ENCODE assay signal across 8 cellular contexts in the genomic region with DNA sequence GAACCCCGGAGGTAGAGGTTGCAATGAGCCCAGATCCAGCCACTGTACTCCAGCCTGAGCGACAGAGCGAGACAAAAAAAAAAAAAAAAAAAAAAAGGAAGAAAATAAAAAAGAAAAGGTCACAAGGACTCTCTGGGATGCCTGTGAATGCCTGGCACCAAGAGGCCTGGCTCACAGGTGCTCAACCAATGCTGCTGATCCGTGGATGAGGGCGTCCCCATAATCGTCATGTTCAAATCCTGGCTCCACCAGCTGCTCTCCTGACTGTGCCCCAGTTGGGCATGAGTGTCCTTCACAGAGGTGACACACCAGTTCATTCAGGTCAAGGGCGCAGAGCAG. TPM values are rescaled to one million over a fixed set of nuclear protein-coding genes. Genes with fewer than 3 reads are reported as not detected.
DNase-seq lines count a peak whose midpoint lies in the region; ATAC-seq and TF ChIP-seq lines count a peak whose summit lies in the region.

No MANE protein-coding gene starts in this region.

- peaks cover 5 to 21% (median 12%) of the 10 kb centered on the region in 5 donors for H3K27me3 Mint-ChIP-seq in naive thymus-derived CD4-positive, alpha-beta T cell

- H3K4me1 Mint-ChIP-seq in naive thymus-derived CD4-positive, alpha-beta T cell = peaks cover 9 to 26% (median 12%) of the 10 kb centered on the region in 7 donors

- peak overlapping the region; percentile 50 to 84 (median 76) for H3K4me3 Mint-ChIP-seq in naive thymus-derived CD4-positive, alpha-beta T cell

- peak overlapping the region; percentile 57 for H3K27ac ChIP-seq in AG04450 (ENCODE audit: low read depth, low read length)
- peak overlapping the region; percentile 88 for H3K27ac ChIP-seq in HUES48 (ENCODE audit: low read depth, low read length)
- H3K27ac ChIP-seq in brain microvascular endothelial cell = no peak overlapping the region
- no peak overlapping the region for H3K27ac ChIP-seq in naive thymus-derived CD4-positive, alpha-beta T cell (ENCODE audit: low read depth, low read length)

- H3K27ac Mint-ChIP-seq in naive thymus-derived CD4-positive, alpha-beta T cell = peak overlapping the region in 1 of 9 donors; percentile 9

- TF ChIP-seq CTCF in AG04450 (IDR thresholded peaks at IDR 0.05; ENCODE audit: low read depth, low read length) (no peak), brain microvascular endothelial cell (IDR thresholded peaks at IDR 0.05; ENCODE audit: low read depth, low read length, missing control alignments) (no peak)

- H3K36me3 Mint-ChIP-seq in naive thymus-derived CD4-positive, alpha-beta T cell = peaks cover 0 to 6% (median 4%) of the 10 kb centered on the region in 5 donors

- DNase-seq in AG04450 (ENCODE audit: low read depth, low spot score) = no peak
- DNase-seq in brain microvascular endothelial cell = no peak
- no peak for DNase-seq in naive thymus-derived CD4-positive, alpha-beta T cell
- DNase-seq in H4 (ENCODE audit: low spot score) = no peak
- DNase-seq in HUDEP-2 (lab: John Stamatoyannopoulos, UW; ENCODE audit: unreplicated experiment in 76 of 76) = no peak
- DNase-seq in NCI-H446 treated with DMSO at 0.1 percent for 48 hours (lab: John Stamatoyannopoulos, UW) = no peak

- H3K4me1 ChIP-seq in HUES48 (ENCODE audit: control insufficient read depth, insufficient read depth, low read length) = peaks cover 2% of the 10 kb centered on the region; the same call in 1 of the 2 replicates
- H3K4me1 ChIP-seq in naive thymus-derived CD4-positive, alpha-beta T cell (ENCODE audit: control insufficient read depth in 2 of 2, insufficient read depth in 2 of 2, low read length in 2 of 2) = peaks cover 3 to 10% of the 10 kb centered on the region in 2 donors

- no peak overlapping the region for H3K9ac ChIP-seq in HUES48 (ENCODE audit: low read depth, low read length)

- no peaks in the 10 kb centered on the region for H3K27me3 ChIP-seq in AG04450 (ENCODE audit: control insufficient read depth, insufficient read depth, low read length)
- peaks cover 5% of the 10 kb centered on the region; the same call in 1 of the 2 replicates for H3K27me3 ChIP-seq in HUES48 (ENCODE audit: control insufficient read depth, insufficient read depth, low read length)
- no peaks in the 10 kb centered on the region for H3K27me3 ChIP-seq in brain microvascular endothelial cell (replicated peaks)
- peaks cover 0 to 8% of the 10 kb centered on the region in 2 donors for H3K27me3 ChIP-seq in naive thymus-derived CD4-positive, alpha-beta T cell (ENCODE audit: control insufficient read depth in 2 of 2, insufficient read depth in 2 of 2, low read length in 2 of 2)

- CTCF ChIA-PET in AG04450 (lab: Charles Lee) = interaction anchor here (0.7 to 2.4 kb wide), 5 partner anchors 8 to 86 kb away, joined by 3 to 7 read pairs (median 4); no protein-coding TSS in a partner anchor
- CTCF ChIA-PET in naive thymus-derived CD4-positive, alpha-beta T cell (lab: Charles Lee) = no interaction called here

- in situ Hi-C loops in brain microvascular endothelial cell (cut with HindIII; ENCODE audit: low pct_ligation_motif_present, low sequenced_read_pairs) = no loop called here

- H3K9me3 ChIP-seq in AG04450 (ENCODE audit: control insufficient read depth, insufficient read depth, low read length) (no peaks in the 10 kb centered on the region; the same call in 1 of the 2 replicates), HUES48 (ENCODE audit: control insufficient read depth, insufficient read depth, low read length) (no peaks in the 10 kb centered on the region)
- H3K9me3 ChIP-seq in naive thymus-derived CD4-positive, alpha-beta T cell (ENCODE audit: control insufficient read depth in 2 of 3, low read length in 3 of 3) = no peaks in the 10 kb centered on the region

- POLR2A ChIA-PET in AG04450 (lab: Yijun Ruan, JAX) = no interaction called here
- POLR2A ChIA-PET in naive thymus-derived CD4-positive, alpha-beta T cell (lab: Charles Lee) = no interaction called here

- H3K36me3 ChIP-seq in HUES48 (ENCODE audit: control insufficient read depth, insufficient read depth, low read length) (peaks cover 2% of the 10 kb centered on the region), brain microvascular endothelial cell (replicated peaks) (peaks cover 6% of the 10 kb centered on the region)
- peaks cover 0 to 2% (median 0%) of the 10 kb centered on the region in 3 experiments for H3K36me3 ChIP-seq in naive thymus-derived CD4-positive, alpha-beta T cell (ENCODE audit: control insufficient read depth in 2 of 3, insufficient read depth in 3 of 3, low read length in 3 of 3)

- intact Hi-C loops in naive thymus-derived CD4-positive, alpha-beta T cell (cut with micrococcal nuclease) = loop anchor here in 1 of 2 donors (2.0 to 5.0 kb wide), 2 partner anchors 37 to 111 kb away; partner anchors contain the start of gene EWSR1

- no peak for ATAC-seq in naive thymus-derived CD4-positive, alpha-beta T cell
- no peak for ATAC-seq in GM21515 (IDR thresholded peaks at IDR 0.05; ENCODE audit: unreplicated experiment)

- 0 out of 2 replicates have a peak overlapping the region, but pooled peaks have one; percentile 20 for H3K4me3 ChIP-seq in AG04450 (ENCODE audit: low read depth, low read length)
- peak overlapping the region; percentile 55 for H3K4me3 ChIP-seq in HUES48 (ENCODE audit: low read depth, low read length)
- peak overlapping the region; percentile 71 for H3K4me3 ChIP-seq in brain microvascular endothelial cell (ENCODE audit: low read depth, low read length)
- H3K4me3 ChIP-seq in naive thymus-derived CD4-positive, alpha-beta T cell (ENCODE audit: low read length) = peak overlapping the region; percentile 55

- H3K9me3 Mint-ChIP-seq in naive thymus-derived CD4-positive, alpha-beta T cell = peaks cover 0 to 1% (median 0%) of the 10 kb centered on the region in 11 donors

RNA-seq across cellular contexts. Expression of gene GAS2L1, which starts 0.6 kb away (rescaled TPM):
- 4.5 and 5.2 TPM in 2 replicates for polyA plus RNA-seq in AG04450 (2011; rRNA removed)
- 2.2 and 2.9 TPM in 2 replicates for polyA minus RNA-seq in AG04450 (2011; rRNA and poly(A)+ RNA removed)
- 1 to 10 TPM in 2 of 5 experiments, under 1 TPM in 2, not detected in 1; 0.37 to 7.5 (median 2.0) TPM for total RNA-seq in naive thymus-derived CD4-positive, alpha-beta T cell
- under 1 TPM in 1 of 2 donors, not detected in 1; 0.09 TPM for polyA plus RNA-seq in naive thymus-derived CD4-positive, alpha-beta T cell
- total RNA-seq in H4 (2014; rRNA removed; shearing (Covaris generic)) = 3.9 and 4.0 TPM in 2 replicates

RNA-seq across cellular contexts. Expression of gene RASL10A, which starts 9.7 kb away (rescaled TPM):
- polyA plus RNA-seq in AG04450 (2011; rRNA removed) = not detected in 2 replicates
- not detected in 2 replicates for polyA minus RNA-seq in AG04450 (2011; rRNA and poly(A)+ RNA removed)
- total RNA-seq in naive thymus-derived CD4-positive, alpha-beta T cell = 1 to 10 TPM in 2 of 5 experiments, under 1 TPM in 2, not detected in 1; 0.32 to 1.7 (median 0.89) TPM
- polyA plus RNA-seq in naive thymus-derived CD4-positive, alpha-beta T cell = not detected
- not detected in 2 replicates for total RNA-seq in H4 (2014; rRNA removed; shearing (Covaris generic))

RNA-seq across cellular contexts. Expression of gene EWSR1, which starts 37.7 kb away (rescaled TPM):
- 146 and 185 TPM in 2 replicates for polyA plus RNA-seq in AG04450 (2011; rRNA removed)
- 206 and 243 TPM in 2 replicates for polyA minus RNA-seq in AG04450 (2011; rRNA and poly(A)+ RNA removed)
- total RNA-seq in naive thymus-derived CD4-positive, alpha-beta T cell = 100 to 1,000 TPM; 249 to 366 (median 273) TPM
- 100 to 1,000 TPM; 189 to 195 TPM for polyA plus RNA-seq in naive thymus-derived CD4-positive, alpha-beta T cell
- total RNA-seq in H4 (2014; rRNA removed; shearing (Covaris generic)) = 153 and 206 TPM in 2 replicates

RNA-seq across cellular contexts. Expression of gene RHBDD3, which starts 38.0 kb away (rescaled TPM):
- 9.9 and 13.8 TPM in 2 replicates for polyA plus RNA-seq in AG04450 (2011; rRNA removed)
- 3.6 and 5.0 TPM in 2 replicates for polyA minus RNA-seq in AG04450 (2011; rRNA and poly(A)+ RNA removed)
- total RNA-seq in naive thymus-derived CD4-positive, alpha-beta T cell = 10 to 100 TPM; 10.8 to 39.4 (median 14.7) TPM
- 10 to 100 TPM in 1 of 2 donors, 1 to 10 TPM in 1; 8.1 to 13.0 TPM for polyA plus RNA-seq in naive thymus-derived CD4-positive, alpha-beta T cell
- 13.6 and 14.2 TPM in 2 replicates for total RNA-seq in H4 (2014; rRNA removed; shearing (Covaris generic))

Comparison
In these comparisons a context has a peak if more than half of its experiments do, and no peak if none do; other contexts are left out.
1. H3K27ac ChIP-seq: peak in AG04450 (single experiment) and HUES48 (single experiment); none in brain microvascular endothelial cell (single experiment) and naive thymus-derived CD4-positive, alpha-beta T cell (single experiment).
2. H3K4me3 ChIP-seq: peak in every context shown above with its lines; median percentile 71 in brain microvascular endothelial cell; 55 in HUES48; 55 in naive thymus-derived CD4-positive, alpha-beta T cell; 20 in AG04450.